ENCODE assay signal across 18 cellular contexts in genomic region chr4:186404562-186405134, GRCh38.
"Had no signal": no experiment of that assay in that cellular context is flagged by ENCODE, and none has a peak within 500 bp of the region (broad histone marks: within the 10 kb centered on the region; RNA-seq: fewer than 3 reads in every experiment).

No MANE protein-coding gene starts in this region.

- H3K4me1 Mint-ChIP-seq: naive thymus-derived CD4-positive, alpha-beta T cell had no signal

- H3K27me3 ChIP-seq: dorsolateral prefrontal cortex, esophagus muscularis mucosa, gastrocnemius medialis, uterus had no signal

- FAIRE-seq: endometrium had no signal

- H3K36me3 Mint-ChIP-seq: naive thymus-derived CD4-positive, alpha-beta T cell had no signal

- H3K4me3 ChIP-seq: dorsolateral prefrontal cortex, esophagus muscularis mucosa, gastrocnemius medialis, lung, smooth muscle cell, uterus had no signal

- H3K4me3 Mint-ChIP-seq: naive thymus-derived CD4-positive, alpha-beta T cell; nephron progenitor cell had no signal

- DNase-seq: cortex of kidney; dorsolateral prefrontal cortex; effector memory CD4-positive, alpha-beta T cell; gastrocnemius medialis; islet precursor cell; left ventricle myocardium superior; mesenchymal stem cell; naive thymus-derived CD4-positive, alpha-beta T cell; nephron progenitor cell; right cardiac atrium; stimulated activated CD4-positive, alpha-beta T cell treated with anti-CD3 and anti-CD28 coated beads, Interleukin-2, amount 100 ng/mL, for 48 hours; stimulated activated naive CD4-positive, alpha-beta T cell treated with Interleukin-2 at 50 U/mL for 16 hours; trophoblast cell; uterus had no signal

- H3K36me3 ChIP-seq: esophagus muscularis mucosa, gastrocnemius medialis, uterus had no signal

- H3K27ac Mint-ChIP-seq: naive thymus-derived CD4-positive, alpha-beta T cell; nephron progenitor cell had no signal
